8 cellular contexts compared by ENCODE assay signal in the genomic region with DNA sequence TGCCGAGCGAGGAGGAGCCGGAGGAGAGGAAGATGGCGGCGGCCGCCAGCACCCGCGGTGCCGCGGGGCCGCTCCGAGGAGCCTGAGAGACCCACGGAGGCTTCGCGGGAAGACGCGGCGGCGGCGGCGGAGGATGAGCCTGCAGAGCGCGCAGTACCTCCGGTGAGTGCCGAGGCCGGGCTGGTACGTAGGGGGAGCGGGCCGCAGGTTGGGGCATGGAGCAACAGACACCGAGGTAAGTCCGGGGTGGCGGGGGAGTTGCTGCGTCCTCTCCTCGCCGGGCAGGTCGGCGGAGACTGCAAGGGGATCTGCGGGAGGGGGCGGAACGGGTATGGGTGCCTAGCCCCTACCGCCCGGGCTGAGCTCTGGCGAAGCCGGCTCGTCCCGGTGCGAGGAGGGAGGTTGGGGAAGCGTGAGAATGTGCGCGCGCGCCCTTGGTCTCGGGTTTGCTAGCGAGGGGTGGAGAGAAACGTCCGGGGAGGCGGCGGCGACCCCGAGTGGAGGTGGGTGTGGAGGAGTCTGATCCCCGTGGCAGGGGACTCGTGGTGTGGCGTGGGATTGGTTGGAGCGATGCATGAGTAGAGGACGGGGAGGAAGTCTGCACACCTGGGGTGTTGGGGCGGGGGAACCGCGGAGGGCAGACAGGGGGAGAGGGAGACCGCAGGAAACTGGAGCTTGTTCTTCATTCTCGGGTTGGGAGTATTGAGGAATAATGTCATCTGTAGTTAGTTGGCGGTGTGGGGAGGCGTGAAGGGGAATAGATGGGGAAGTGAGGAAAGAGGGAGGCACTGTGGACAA. TPM values are rescaled to one million over a fixed set of nuclear protein-coding genes. Genes with fewer than 3 reads are reported as not detected.
DNase-seq lines count a peak whose midpoint lies in the region; ATAC-seq, FAIRE-seq and TF ChIP-seq lines count a peak whose summit lies in the region.

A gene with protein sequence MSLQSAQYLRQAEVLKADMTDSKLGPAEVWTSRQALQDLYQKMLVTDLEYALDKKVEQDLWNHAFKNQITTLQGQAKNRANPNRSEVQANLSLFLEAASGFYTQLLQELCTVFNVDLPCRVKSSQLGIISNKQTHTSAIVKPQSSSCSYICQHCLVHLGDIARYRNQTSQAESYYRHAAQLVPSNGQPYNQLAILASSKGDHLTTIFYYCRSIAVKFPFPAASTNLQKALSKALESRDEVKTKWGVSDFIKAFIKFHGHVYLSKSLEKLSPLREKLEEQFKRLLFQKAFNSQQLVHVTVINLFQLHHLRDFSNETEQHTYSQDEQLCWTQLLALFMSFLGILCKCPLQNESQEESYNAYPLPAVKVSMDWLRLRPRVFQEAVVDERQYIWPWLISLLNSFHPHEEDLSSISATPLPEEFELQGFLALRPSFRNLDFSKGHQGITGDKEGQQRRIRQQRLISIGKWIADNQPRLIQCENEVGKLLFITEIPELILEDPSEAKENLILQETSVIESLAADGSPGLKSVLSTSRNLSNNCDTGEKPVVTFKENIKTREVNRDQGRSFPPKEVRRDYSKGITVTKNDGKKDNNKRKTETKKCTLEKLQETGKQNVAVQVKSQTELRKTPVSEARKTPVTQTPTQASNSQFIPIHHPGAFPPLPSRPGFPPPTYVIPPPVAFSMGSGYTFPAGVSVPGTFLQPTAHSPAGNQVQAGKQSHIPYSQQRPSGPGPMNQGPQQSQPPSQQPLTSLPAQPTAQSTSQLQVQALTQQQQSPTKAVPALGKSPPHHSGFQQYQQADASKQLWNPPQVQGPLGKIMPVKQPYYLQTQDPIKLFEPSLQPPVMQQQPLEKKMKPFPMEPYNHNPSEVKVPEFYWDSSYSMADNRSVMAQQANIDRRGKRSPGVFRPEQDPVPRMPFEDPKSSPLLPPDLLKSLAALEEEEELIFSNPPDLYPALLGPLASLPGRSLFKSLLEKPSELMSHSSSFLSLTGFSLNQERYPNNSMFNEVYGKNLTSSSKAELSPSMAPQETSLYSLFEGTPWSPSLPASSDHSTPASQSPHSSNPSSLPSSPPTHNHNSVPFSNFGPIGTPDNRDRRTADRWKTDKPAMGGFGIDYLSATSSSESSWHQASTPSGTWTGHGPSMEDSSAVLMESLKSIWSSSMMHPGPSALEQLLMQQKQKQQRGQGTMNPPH (plus strand): TSS at position 12 of the 798 bp plus-strand sequence. CDS start 122 bp downstream, at position 134.

- H3K36me3 Mint-ChIP-seq in CD4-positive, alpha-beta memory T cell = peaks cover 0 to 29% of the 10 kb centered on the region in 2 donors

- H3K9me3 Mint-ChIP-seq in CD4-positive, alpha-beta memory T cell = peaks cover 0 to 5% (median 0%) of the 10 kb centered on the region in 8 donors

- peak within 1 kb of the TSS; percentile 99 to 100 (median 100) for H3K27ac Mint-ChIP-seq in CD4-positive, alpha-beta memory T cell

- DNase-seq in CD4-positive, alpha-beta memory T cell = peak in 2 of 5 donors; percentile 43 to 77
- DNase-seq in HL-60 (ENCODE audit: low read depth in 1 of 2, low spot score in 1 of 2) (peak; percentile 46 to 69), T-helper 2 cell (peak; percentile 27 to 58 (median 48)), T47D (ENCODE audit: low read depth in 1 of 2, low spot score in 1 of 2) (peak; percentile 28 to 56), kidney (peak; percentile 90), HPDE6-E6E7 (ENCODE audit: extremely low spot score) (no peak)
- DNase-seq in stimulated activated CD4-positive, alpha-beta T cell treated with anti-CD3 and anti-CD28 coated beads, Interleukin-15, amount 100 ng/mL, for 24 hours = peak; percentile 64

- H3K9me3 ChIP-seq in CD4-positive, alpha-beta memory T cell (ENCODE audit: control insufficient read depth in 1 of 2, low read length in 2 of 2) = no peaks in the 10 kb centered on the region
- H3K9me3 ChIP-seq in kidney (ENCODE audit: control insufficient read depth in 1 of 2, low read length in 2 of 2) = no peaks in the 10 kb centered on the region

- CTCF ChIA-PET in CD4-positive, alpha-beta memory T cell (lab: Charles Lee; ENCODE audit: partially characterized antibody) = interaction anchor here (1.0 to 3.7 kb wide), 2 partner anchors 15 to 212 kb away, joined by 3 to 11 read pairs; no protein-coding TSS in a partner anchor

- intact Hi-C loops in CD4-positive, alpha-beta memory T cell (cut with micrococcal nuclease) = loop anchor here (1.0 to 5.0 kb wide), 5 partner anchors 485 to 1685 kb away; a partner anchor contains a TSS
- intact Hi-C loops in kidney (cut with DNase I) = no loop called here

- POLR2A ChIA-PET in CD4-positive, alpha-beta memory T cell (lab: Charles Lee; ENCODE audit: partially characterized antibody) = interaction anchor here (0.6 to 1.9 kb wide), 7 partner anchors 10 to 579 kb away, joined by 3 to 16 read pairs (median 6); a partner anchor contains a TSS

- FAIRE-seq in kidney (lab: Jason Lieb, UNC) = no peak

- peaks cover 0 to 3% of the 10 kb centered on the region in 2 donors for H3K27me3 Mint-ChIP-seq in CD4-positive, alpha-beta memory T cell

- peak within 1 kb of the TSS; percentile 82 to 98 for H3K4me3 ChIP-seq in CD4-positive, alpha-beta memory T cell (ENCODE audit: low read length in 2 of 2)
- H3K4me3 ChIP-seq in HL-60 (replicated peaks; ENCODE audit: insufficient read depth, low read length) = peak within 1 kb of the TSS; percentile 93
- peak within 1 kb of the TSS; percentile 80 to 92 for H3K4me3 ChIP-seq in kidney (ENCODE audit: low read length in 2 of 2)

- no peaks in the 10 kb centered on the region for H3K27me3 ChIP-seq in CD4-positive, alpha-beta memory T cell (ENCODE audit: insufficient read depth, low read length)
- H3K27me3 ChIP-seq in HL-60 (ENCODE audit: insufficient read depth, poor library complexity, severe bottlenecking) = no peaks in the 10 kb centered on the region

- H3K27ac ChIP-seq in CD4-positive, alpha-beta memory T cell (ENCODE audit: low read depth, low read length) = peak within 1 kb of the TSS; percentile 91
- peak within 1 kb of the TSS; percentile 100 for H3K27ac ChIP-seq in HL-60 (replicated peaks)
- H3K27ac ChIP-seq in kidney (ENCODE audit: low read depth in 2 of 2, low read length in 2 of 2) = peak within 1 kb of the TSS; percentile 97 to 99

- peaks cover 46% of the 10 kb centered on the region for H3K4me1 ChIP-seq in CD4-positive, alpha-beta memory T cell (ENCODE audit: insufficient read depth, low read length)
- H3K4me1 ChIP-seq in kidney (ENCODE audit: control insufficient read depth in 1 of 2, insufficient read depth in 1 of 2, low read depth in 1 of 2, low read length in 2 of 2) = peaks cover 5 to 12% of the 10 kb centered on the region in 2 donors

- peaks cover 13 to 44% (median 19%) of the 10 kb centered on the region in 4 donors for H3K4me1 Mint-ChIP-seq in CD4-positive, alpha-beta memory T cell

- H3K36me3 ChIP-seq in CD4-positive, alpha-beta memory T cell (ENCODE audit: insufficient read depth, low read length) = no peaks in the 10 kb centered on the region
- no peaks in the 10 kb centered on the region for H3K36me3 ChIP-seq in kidney (ENCODE audit: control insufficient read depth in 1 of 2, insufficient read depth in 2 of 2, low read length in 2 of 2)

- peak within 1 kb of the TSS; percentile 90 to 99 (median 96) for H3K4me3 Mint-ChIP-seq in CD4-positive, alpha-beta memory T cell

- ATAC-seq in GM19397 (IDR thresholded peaks at IDR 0.05; ENCODE audit: unreplicated experiment) = peak; percentile 26

- TF ChIP-seq CTCF in HL-60 (IDR thresholded peaks at IDR 0.05; ENCODE audit: insufficient read depth, low read length) (no peak), kidney (IDR thresholded peaks at IDR 0.05; ENCODE audit: borderline replicate concordance, extremely low read depth, insufficient read depth) (no peak)

- in situ Hi-C loops in T47D (cut with HindIII; ENCODE audit: low pct_unique_long_range_greater_than_20kb, low sequenced_read_pairs) = no loop called here

- H3K9ac ChIP-seq in kidney (ENCODE audit: low read length in 2 of 2) = peak within 1 kb of the TSS; percentile 83 to 91

RNA-seq across cellular contexts. Expression of the gene that starts here (rescaled TPM):
- 10 to 100 TPM; 66.1 to 66.5 TPM for total RNA-seq in CD4-positive, alpha-beta memory T cell
- 10 to 100 TPM; 15.0 to 37.9 TPM for polyA plus RNA-seq in CD4-positive, alpha-beta memory T cell
- total RNA-seq in kidney = 56.3 TPM
- polyA plus RNA-seq in kidney (ENCODE audit: insufficient read depth, low read depth, low replicate concordance) = 15.4 TPM
